1 cellular context compared by ENCODE assay signal in the genomic region with DNA sequence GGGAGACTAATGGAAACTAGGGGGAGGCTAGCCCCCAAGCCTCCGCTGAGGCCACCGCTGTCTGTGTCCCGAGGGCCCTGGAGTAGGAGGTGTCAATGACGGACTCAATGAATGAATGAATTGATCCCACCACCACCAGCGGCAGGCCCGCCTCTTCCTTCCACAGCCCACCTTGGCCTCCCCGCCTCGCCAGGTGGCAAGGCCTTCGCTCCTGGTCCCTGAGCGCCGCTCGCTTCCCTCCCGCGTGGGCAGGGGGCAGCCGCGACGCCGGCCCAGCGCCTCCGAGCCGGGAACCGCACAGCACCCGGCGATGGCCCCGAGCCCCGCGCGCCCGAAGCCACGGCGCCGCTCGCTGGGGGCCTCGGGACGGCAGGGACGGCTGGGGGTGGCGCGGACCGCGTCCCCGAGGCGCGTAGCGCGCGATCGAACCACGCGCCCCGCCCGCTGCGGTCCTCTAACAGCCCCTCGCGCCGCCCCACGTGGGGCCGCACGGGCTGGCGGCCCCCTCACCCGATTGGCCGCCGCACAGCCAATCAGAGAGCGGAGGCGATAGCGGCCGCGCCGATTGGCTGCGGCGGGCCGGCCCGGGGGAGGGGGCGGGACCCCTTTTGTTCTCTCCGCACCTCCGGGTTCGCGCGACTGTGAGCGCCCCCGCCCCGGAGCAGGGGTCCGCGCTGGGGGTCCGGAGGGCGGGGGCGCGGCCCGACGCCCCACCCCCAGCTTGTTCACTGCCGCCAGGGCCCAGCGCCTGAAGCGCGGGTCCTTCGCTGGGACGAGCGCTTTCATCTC.
TF ChIP-seq lines count a peak whose summit lies in the region.

No MANE protein-coding gene starts in this region.

TF ChIP-seq in Ishikawa, 13 proteins besides CTCF, POLR2A, EP300 and RAD21 (continued from another document):
- TF ChIP-seq, protein P1, sequence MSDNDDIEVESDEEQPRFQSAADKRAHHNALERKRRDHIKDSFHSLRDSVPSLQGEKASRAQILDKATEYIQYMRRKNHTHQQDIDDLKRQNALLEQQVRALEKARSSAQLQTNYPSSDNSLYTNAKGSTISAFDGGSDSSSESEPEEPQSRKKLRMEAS (IDR thresholded peaks at IDR 0.05), result peak; percentile 87
